Comparison of ENCODE assay signal across 10 cellular contexts in the genomic region with DNA sequence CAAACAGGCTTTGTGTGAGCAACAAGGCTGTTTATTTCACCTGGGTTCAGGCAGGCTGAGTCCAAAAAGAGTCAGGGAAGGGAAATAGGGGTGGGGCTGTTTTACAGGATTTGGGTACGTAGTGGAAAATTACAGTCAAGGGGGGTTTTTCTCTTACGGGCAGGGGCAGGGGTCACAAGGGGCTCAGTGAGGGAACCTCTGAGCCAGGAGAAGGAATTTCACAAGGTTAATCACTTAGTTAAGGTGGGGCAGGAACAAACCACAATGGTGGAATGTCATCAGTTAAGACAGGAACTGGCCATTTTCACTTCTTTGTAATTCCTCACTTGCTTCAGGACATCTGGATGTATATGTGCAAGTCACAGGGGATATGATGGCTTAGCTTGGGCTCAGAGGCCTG.
"Had no signal": no experiment of that assay in that cellular context is flagged by ENCODE, and none has a peak within 500 bp of the region (broad histone marks: within the 10 kb centered on the region; RNA-seq: fewer than 3 reads in every experiment).

No MANE protein-coding gene starts in this region.

- H3K27me3 Mint-ChIP-seq: IgD-negative memory B cell had no signal

- H3K9ac ChIP-seq: GM23248, KMS-11 had no signal

- H3K4me1 Mint-ChIP-seq: IgD-negative memory B cell had no signal

- H3K36me3 ChIP-seq: HAP-1 had no signal

- H3K27ac Mint-ChIP-seq: HFFc6, IgD-negative memory B cell had no signal

- ATAC-seq: HCT116, HepG2 had no signal

- H3K9me3 ChIP-seq: HAP-1 had no signal

- FAIRE-seq: HepG2, HTR-8/SVneo had no signal

- H3K27ac ChIP-seq: GM23248, KMS-11 had no signal

- H3K4me3 Mint-ChIP-seq: HFFc6, IgD-negative memory B cell had no signal

- H3K4me3 ChIP-seq: GM23248, HAP-1 had no signal

- H3K4me2 ChIP-seq: KMS-11 had no signal

- H2AFZ ChIP-seq: GM23248 had no signal

- H3K4me1 ChIP-seq: HAP-1 had no signal

- H3K36me3 Mint-ChIP-seq: IgD-negative memory B cell had no signal

- DNase-seq: GM23248, H7, HFFc6, KBM-7 had no signal
